Comparison of ENCODE assay signal across 22 cellular contexts in genomic region chr17:18360518-18360917, GRCh38. TPM values are rescaled to one million over a fixed set of nuclear protein-coding genes. Genes with fewer than 3 reads are reported as not detected.
"Had no signal": no experiment of that assay in that cellular context is flagged by ENCODE, and none has a peak within 500 bp of the region (broad histone marks: within the 10 kb centered on the region; RNA-seq: fewer than 3 reads in every experiment).

No MANE protein-coding gene starts in this region.

- H3K4me1 ChIP-seq: colonic mucosa had no signal

- H3K4me3 ChIP-seq: body of pancreas, colonic mucosa, lung, ovary, thyroid gland had no signal

- H3K27ac Mint-ChIP-seq: activated CD8-positive, alpha-beta T cell treated with anti-CD3 and anti-CD28 coated beads for 36 hours; activated naive CD4-positive, alpha-beta T cell treated with anti-CD3 and anti-CD28 coated beads for 36 hours; T-helper 17 cell had no signal

- H3K4me3 Mint-ChIP-seq: activated CD8-positive, alpha-beta T cell treated with anti-CD3 and anti-CD28 coated beads for 36 hours; activated naive CD4-positive, alpha-beta T cell treated with anti-CD3 and anti-CD28 coated beads for 36 hours; activated T-cell treated with anti-CD3 and anti-CD28 coated beads, Interleukin-2, amount 50 U/mL, for 4 hours; T-helper 17 cell had no signal

- H3K27me3 ChIP-seq: body of pancreas, colonic mucosa, ovary, thyroid gland had no signal

- H3K27ac ChIP-seq: body of pancreas, colonic mucosa, ovary, WERI-Rb-1 had no signal

- H3K36me3 ChIP-seq: colonic mucosa, ovary, thyroid gland had no signal

- H3K27me3 Mint-ChIP-seq: activated CD8-positive, alpha-beta T cell treated with anti-CD3 and anti-CD28 coated beads for 36 hours; T-helper 17 cell had no signal

- H3K9me3 ChIP-seq: body of pancreas, colonic mucosa, ovary, thyroid gland had no signal

- ATAC-seq: activated CD8-positive, alpha-beta T cell treated with anti-CD3 and anti-CD28 coated beads for 36 hours; activated T-cell treated with anti-CD3 and anti-CD28 coated beads, Interleukin-2, amount 50 U/mL, for 4 hours; body of pancreas; left colon; sciatic nerve; T-helper 17 cell had no signal

- DNase-seq: activated CD4-positive, alpha-beta T cell treated with anti-CD3 and anti-CD28 coated beads for 1 hour; activated CD8-positive, alpha-beta memory T cell treated with anti-CD3 and anti-CD28 coated beads, Interleukin-2, amount 50 U/mL, for 4 hours; activated CD8-positive, alpha-beta T cell treated with anti-CD3 and anti-CD28 coated beads for 36 hours; activated naive CD4-positive, alpha-beta T cell treated with anti-CD3 and anti-CD28 coated beads for 36 hours; activated T-cell treated with anti-CD3 and anti-CD28 coated beads, Interleukin-2, amount 50 U/mL, for 4 hours; body of pancreas; central memory CD4-positive, alpha-beta T cell; colonic mucosa; erythroblast; foreskin melanocyte; glutamatergic neuron; hippocampal formation; left colon; midbrain; ovary; stimulated activated naive CD4-positive, alpha-beta T cell; T-helper 17 cell; thyroid gland; WERI-Rb-1 had no signal

- H3K9me3 Mint-ChIP-seq: activated CD8-positive, alpha-beta T cell treated with anti-CD3 and anti-CD28 coated beads for 36 hours; activated naive CD4-positive, alpha-beta T cell treated with anti-CD3 and anti-CD28 coated beads for 36 hours; activated T-cell treated with anti-CD3 and anti-CD28 coated beads, Interleukin-2, amount 50 U/mL, for 4 hours had no signal

RNA-seq across cellular contexts. Expression of gene EVPLL, which starts 17.1 kb away (rescaled TPM):
- total RNA-seq: activated CD8-positive, alpha-beta T cell treated with anti-CD3 and anti-CD28 coated beads for 36 hours; activated naive CD4-positive, alpha-beta T cell treated with anti-CD3 and anti-CD28 coated beads for 36 hours; body of pancreas; ovary; pulmonary artery endothelial cell; sciatic nerve; T-helper 17 cell had no signal
- polyA plus RNA-seq: ovary had no signal
